ENCODE assay signal across 12 cellular contexts in the genomic region with DNA sequence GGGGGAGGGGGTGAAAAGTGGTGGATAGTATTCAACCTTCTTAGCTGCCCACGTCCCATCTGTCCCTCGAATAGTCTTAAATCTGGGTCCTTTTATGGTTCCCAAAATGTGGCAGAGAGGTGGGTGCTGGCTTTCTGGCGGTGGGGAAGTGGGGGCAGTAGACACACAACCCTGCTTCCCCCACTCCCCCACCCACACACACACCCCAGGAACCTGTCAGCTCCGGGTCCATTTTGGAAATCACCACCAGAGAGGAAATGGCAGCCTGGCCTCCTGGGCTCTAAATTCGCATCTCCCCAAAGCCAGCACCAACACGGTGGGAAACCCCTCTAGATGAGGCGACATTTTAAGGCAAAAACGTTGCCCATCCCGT. TPM values are rescaled to one million over a fixed set of nuclear protein-coding genes. Genes with fewer than 3 reads are reported as not detected.
DNase-seq lines count a peak whose midpoint lies in the region; ATAC-seq, FAIRE-seq and TF ChIP-seq lines count a peak whose summit lies in the region.
"Had no signal": no experiment of that assay in that cellular context is flagged by ENCODE, and none has a peak within 500 bp of the region (broad histone marks: within the 10 kb centered on the region; RNA-seq: fewer than 3 reads in every experiment).

No MANE protein-coding gene starts in this region.

- H3K27me3 ChIP-seq in K562 (ENCODE audit: control insufficient read depth in 2 of 2, insufficient read depth in 2 of 2, low read length in 2 of 2), result peaks cover 29 to 60% of the 10 kb centered on the region in 2 experiments; a peak in 4 of 5 replicates

- intact Hi-C loops in K562 (cut with micrococcal nuclease), result no loop called here

- no peaks in the 10 kb centered on the region for H3K79me2 ChIP-seq in K562 (ENCODE audit: control insufficient read depth, insufficient read depth, low read length)

- POLR2A ChIA-PET in K562 (lab: Yijun Ruan, JAX), result no interaction called here

- H3K9me3 ChIP-seq in K562 (replicated peaks; ENCODE audit: control insufficient read depth, insufficient read depth, low read depth, low read length), result no peaks in the 10 kb centered on the region
- H3K9me3 ChIP-seq: Peyer's patch had no signal

- TF ChIP-seq CTCF in AG09309 (IDR thresholded peaks at IDR 0.05; ENCODE audit: control insufficient read depth, insufficient read depth, low read depth, low read length, missing control alignments) (no peak), K562 (IDR thresholded peaks at IDR 0.05 in 2 of 3, conservative IDR thresholded peaks at IDR 0.05 in 1 of 3; ENCODE audit: insufficient read depth in 2 of 3, low read depth in 1 of 3, low read length in 3 of 3) (no peak)

- in situ Hi-C loops in G401 (cut with HindIII; ENCODE audit: low sequenced_read_pairs) (no loop called here), K562 (cut with MboI) (no loop called here)

- TF ChIP-seq POLR2A in K562 (conservative IDR thresholded peaks at IDR 0.05), result no peak

- no peak for DNase-seq in AG09309 (ENCODE audit: low read depth)
- peak; percentile 45 for DNase-seq in G401 (ENCODE audit: low spot score)
- no peak for DNase-seq in K562 (ENCODE audit: extremely low read depth in 1 of 4, low spot score in 3 of 4)
- DNase-seq in middle frontal gyrus (ENCODE audit: extremely low spot score, low spot score), result peak; percentile 13
- no peak for DNase-seq in T-helper 1 cell
- DNase-seq in NCI-H1436 treated with DMSO at 0.1 percent for 48 hours (lab: John Stamatoyannopoulos, UW), result no peak
- no peak for DNase-seq in activated gamma-delta T cell treated with Interleukin-2 at 50 U/mL for 16 hours
- DNase-seq: DMS53, NCI-H1417 treated with DMSO at 0.1 percent for 48 hours had no signal

- no peaks in the 10 kb centered on the region for H3K36me3 ChIP-seq in K562 (ENCODE audit: control insufficient read depth, insufficient read depth, low read length)
- H3K36me3 ChIP-seq: Peyer's patch had no signal

- WGBS in K562 (ENCODE audit: insufficient coverage, low coverage, missing lambda C conversion rate), result 12% methylated on average over 9 of the region's 9 CpGs

- H3K4me3 ChIP-seq in AG09309 (ENCODE audit: control insufficient read depth, low read depth, low read length) (peak overlapping the region; percentile 34), K562 (no peak overlapping the region)

- FAIRE-seq in K562 (lab: Jason Lieb, UNC), result no peak
- FAIRE-seq: colon had no signal

- H3K4me2 ChIP-seq in K562 (ENCODE audit: insufficient read depth, low read length), result no peak overlapping the region

- TF ChIP-seq EP300 in K562 (IDR thresholded peaks at IDR 0.05; ENCODE audit: low read length), result no peak

- H3K27ac ChIP-seq in K562 (ENCODE audit: extremely low read depth, low read depth, low read length), result no peak overlapping the region
- H3K27ac ChIP-seq: Peyer's patch had no signal

- no peak for TF ChIP-seq RAD21 in K562 (CRISPR knock-in tag; conservative IDR thresholded peaks at IDR 0.05 in 1 of 2, IDR thresholded peaks at IDR 0.05 in 1 of 2)

- no peak overlapping the region for H3K9ac ChIP-seq in K562 (ENCODE audit: insufficient read depth in 1 of 2, low read depth in 2 of 2, low read length in 2 of 2)

- ATAC-seq in K562, result no peak
- no peak for ATAC-seq in HG03442 (IDR thresholded peaks at IDR 0.05; ENCODE audit: unreplicated experiment)

- BruUV-seq in K562 (replicated peaks; lab: Mats Ljungman, UMichigan), result no TSS peak

- CTCF ChIA-PET in K562 (lab: Yijun Ruan, JAX; ENCODE audit: low intra/inter-chr PET ratio), result no interaction called here

- H3K4me1 ChIP-seq in K562 (replicated peaks in 1 of 2; ENCODE audit: control insufficient read depth in 2 of 2, insufficient read depth in 2 of 2, low read length in 2 of 2), result peaks cover 0 to 22% of the 10 kb centered on the region in 2 experiments; a peak in 2 of 5 replicates

- 0 out of 2 replicates have a peak, but pooled peaks cover 7% of the 10 kb centered on the region for H4K20me1 ChIP-seq in K562 (replicated peaks; ENCODE audit: control insufficient read depth, insufficient read depth, low read length)

- H3K9me1 ChIP-seq in K562 (ENCODE audit: control insufficient read depth, insufficient read depth, low read length), result no peaks in the 10 kb centered on the region

- no peak overlapping the region for H2AFZ ChIP-seq in K562 (ENCODE audit: low read depth, low read length)

TF ChIP-seq in K562, 482 proteins besides CTCF, POLR2A, EP300 and RAD21:
- no peak for TF ChIP-seq FOSL1 (tag; conservative IDR thresholded peaks at IDR 0.05)
- 0 out of 2 replicates have a peak, but pooled peaks have one; percentile 4 for TF ChIP-seq EGR1 (conservative IDR thresholded peaks at IDR 0.05)

RNA-seq across cellular contexts. Expression of a gene that starts 0.8 kb away (rescaled TPM):
- 3.9 and 18.1 TPM in 2 replicates for total RNA-seq in G401 (2014; rRNA removed; shearing (Covaris generic))
- not detected in 2 replicates for total RNA-seq in K562 (2011; cell fraction: chromatin; rRNA removed; ENCODE audit: low replicate concordance)
- not detected in 2 replicates for total RNA-seq in K562 (2011; cell fraction: nucleolus; rRNA removed)
- not detected in 2 replicates for total RNA-seq in K562 (2011; cell fraction: nucleoplasm; rRNA removed)
- total RNA-seq in K562 (2014; rRNA removed), result not detected in 2 replicates
- not detected in 2 replicates for total RNA-seq in K562 (2014; rRNA removed; fragmentation: Illumina TruSeq; extraction: Trizol)
- not detected in 2 replicates for total RNA-seq in K562 (2015; rRNA removed; fragmentation: Illumina TruSeq; extraction: Trizol)
- total RNA-seq in K562 (2021), result 0.07 TPM in 1 of 2 replicates, not detected in the other
- not detected in 2 replicates for polyA plus RNA-seq in K562 (2011; rRNA removed)
- 0.01 TPM in 1 of 2 replicates, not detected in the other for polyA plus RNA-seq in K562 (2011; cell fraction: cytosol; rRNA removed)
- polyA plus RNA-seq in K562 (2011; cell fraction: nucleus; rRNA removed), result not detected in 2 replicates
- polyA plus RNA-seq in K562 (2012), result 0.03 and 0.15 TPM in 2 replicates
- not detected in 2 replicates for polyA plus RNA-seq in K562 (2014; fragmentation: Illumina TruSeq; extraction: Trizol)
- not detected for polyA plus RNA-seq in K562 (2014; fragmentation: Nextera tagmentation; extraction: Ambion mirVana)
- polyA plus RNA-seq in K562 (2014; rRNA removed), result not detected in 2 replicates
- polyA minus RNA-seq in K562 (2011; rRNA and poly(A)+ RNA removed), result not detected in 2 replicates
- polyA minus RNA-seq in K562 (2011; cell fraction: cytosol; rRNA and poly(A)+ RNA removed), result not detected in 2 replicates
- polyA minus RNA-seq in K562 (2011; cell fraction: nucleus; rRNA and poly(A)+ RNA removed), result not detected in 2 replicates

RNA-seq across cellular contexts. Expression of a gene that starts 9.3 kb away (rescaled TPM):
- 12.2 and 17.3 TPM in 2 replicates for total RNA-seq in G401 (2014; rRNA removed; shearing (Covaris generic))
- total RNA-seq in K562 (2011; cell fraction: chromatin; rRNA removed; ENCODE audit: low replicate concordance), result 155 and 182 TPM in 2 replicates
- 95.1 and 104 TPM in 2 replicates for total RNA-seq in K562 (2011; cell fraction: nucleolus; rRNA removed)
- 88.9 and 95.6 TPM in 2 replicates for total RNA-seq in K562 (2011; cell fraction: nucleoplasm; rRNA removed)
- total RNA-seq in K562 (2014; rRNA removed), result 14.9 and 17.4 TPM in 2 replicates
- total RNA-seq in K562 (2014; rRNA removed; fragmentation: Illumina TruSeq; extraction: Trizol), result 5.8 and 6.6 TPM in 2 replicates
- total RNA-seq in K562 (2015; rRNA removed; fragmentation: Illumina TruSeq; extraction: Trizol), result 8.4 and 9.7 TPM in 2 replicates
- 44.2 and 47.2 TPM in 2 replicates for total RNA-seq in K562 (2021)
- polyA plus RNA-seq in K562 (2011; rRNA removed), result 9.7 and 12.2 TPM in 2 replicates
- 12.8 and 18.1 TPM in 2 replicates for polyA plus RNA-seq in K562 (2011; cell fraction: cytosol; rRNA removed)
- 38.5 and 65.8 TPM in 2 replicates for polyA plus RNA-seq in K562 (2011; cell fraction: nucleus; rRNA removed)
- polyA plus RNA-seq in K562 (2012), result 25.6 and 27.6 TPM in 2 replicates
- 29.1 and 29.7 TPM in 2 replicates for polyA plus RNA-seq in K562 (2014; fragmentation: Illumina TruSeq; extraction: Trizol)
- polyA plus RNA-seq in K562 (2014; fragmentation: Nextera tagmentation; extraction: Ambion mirVana), result 1 to 10 TPM; 1.3 to 1.5 TPM
- 19.4 and 19.5 TPM in 2 replicates for polyA plus RNA-seq in K562 (2014; rRNA removed)
- polyA minus RNA-seq in K562 (2011; rRNA and poly(A)+ RNA removed), result 31.1 and 34.7 TPM in 2 replicates
- 35.7 and 44.2 TPM in 2 replicates for polyA minus RNA-seq in K562 (2011; cell fraction: cytosol; rRNA and poly(A)+ RNA removed)
- 48.2 and 50.0 TPM in 2 replicates for polyA minus RNA-seq in K562 (2011; cell fraction: nucleus; rRNA and poly(A)+ RNA removed)

Comparison
In these comparisons a context has a peak if more than half of its experiments do, and no peak if none do; other contexts are left out.
1. DNase-seq: peak in G401 (single experiment) and middle frontal gyrus (single experiment); none in AG09309 (single experiment), K562 (0 of 4), T-helper 1 cell (0 of 5), NCI-H1436 treated with DMSO at 0.1 percent for 48 hours (single experiment) and activated gamma-delta T cell treated with Interleukin-2 at 50 U/mL for 16 hours (single experiment).